Comparison of ENCODE assay signal across 16 cellular contexts in the genomic region with DNA sequence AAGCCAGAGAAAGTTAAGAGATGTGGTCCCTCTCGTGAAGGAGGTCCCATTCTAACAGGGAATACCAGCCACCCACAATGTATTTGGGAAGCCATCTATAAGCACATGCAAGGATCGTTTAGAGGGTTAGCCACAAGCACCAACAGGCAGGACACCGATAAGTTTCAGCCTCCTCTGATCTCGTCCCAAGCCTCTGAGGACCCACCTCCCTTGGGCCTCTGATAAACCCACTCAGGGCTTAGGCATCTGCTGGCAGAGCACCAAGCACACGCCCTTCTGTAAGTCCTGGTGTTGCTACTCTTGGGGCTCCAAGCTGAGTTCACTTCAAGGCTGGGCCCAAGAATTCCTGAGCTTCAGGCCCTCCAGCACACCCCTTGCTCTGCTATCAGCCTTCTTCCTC. TPM values are rescaled to one million over a fixed set of nuclear protein-coding genes. Genes with fewer than 3 reads are reported as not detected.
DNase-seq lines count a peak whose midpoint lies in the region; ATAC-seq and TF ChIP-seq lines count a peak whose summit lies in the region.
"Had no signal": no experiment of that assay in that cellular context is flagged by ENCODE, and none has a peak within 500 bp of the region (broad histone marks: within the 10 kb centered on the region; RNA-seq: fewer than 3 reads in every experiment).

No MANE protein-coding gene starts in this region.

- H3K4me3 ChIP-seq in BJ (ENCODE audit: low read depth, low read length) (no peak overlapping the region), IMR-90 (ENCODE audit: insufficient read depth, low read depth, low read length) (no peak overlapping the region), astrocyte of the cerebellum (ENCODE audit: low read depth, low read length) (no peak overlapping the region)
- H3K4me3 ChIP-seq: thyroid gland had no signal

- H4K20me1 ChIP-seq in IMR-90 (ENCODE audit: insufficient read depth, low read length): no peaks in the 10 kb centered on the region

- H3K27ac ChIP-seq in IMR-90 (ENCODE audit: insufficient read depth, low read length): no peak overlapping the region
- H3K27ac ChIP-seq: thyroid gland, WERI-Rb-1 had no signal

- H3K56ac ChIP-seq in IMR-90 (ENCODE audit: extremely low read depth, insufficient read depth, low read length): no peak overlapping the region

- peak overlapping the region; percentile 6 for H2AK9ac ChIP-seq in IMR-90 (replicated peaks; ENCODE audit: low read depth, low read length, poor library complexity)

- H2BK15ac ChIP-seq in IMR-90 (ENCODE audit: low read depth, low read length): no peak overlapping the region

- peak overlapping the region; percentile 25 for H2BK5ac ChIP-seq in IMR-90 (ENCODE audit: low read depth, low read length, poor library complexity, severe bottlenecking)

- H3K27me3 ChIP-seq in BJ (ENCODE audit: control insufficient read depth, insufficient read depth, low read length): no peaks in the 10 kb centered on the region
- no peaks in the 10 kb centered on the region for H3K27me3 ChIP-seq in IMR-90 (ENCODE audit: control insufficient read depth, insufficient read depth, low read length)
- H3K27me3 ChIP-seq: thyroid gland had no signal

- peak overlapping the region; percentile 64 for H2AFZ ChIP-seq in IMR-90 (replicated peaks; ENCODE audit: low read length, poor library complexity)

- no CpG with 5 or more reads among the region's 5 CpGs for whole genome bisulfite sequencing in IMR-90 (ENCODE audit: extremely low coverage in 2 of 2, insufficient read length in 1 of 2), 2 experiments

- H3K36me3 ChIP-seq in BJ (ENCODE audit: control insufficient read depth, insufficient read depth, low read length) (no peaks in the 10 kb centered on the region), IMR-90 (ENCODE audit: control insufficient read depth, insufficient read depth, low read length) (no peaks in the 10 kb centered on the region)
- H3K36me3 ChIP-seq: thyroid gland, WERI-Rb-1 had no signal

- peaks cover 4% of the 10 kb centered on the region; the same call in 1 of the 2 replicates for H3K4me1 ChIP-seq in IMR-90 (ENCODE audit: control insufficient read depth, insufficient read depth, low read length)

- dilution Hi-C loops in IMR-90 (cut with HindIII; ENCODE audit: low sequenced_read_pairs, unreplicated experiment): no loop called here

- no peak for TF ChIP-seq RAD21 in IMR-90 (IDR thresholded peaks at IDR 0.05; ENCODE audit: low read length)

- CTCF ChIA-PET in BJ (lab: Yijun Ruan, JAX): interaction anchor here (1.0 to 7.8 kb wide), 2 partner anchors 13 to 35 kb away, joined by 3 to 58 read pairs; a partner anchor contains a TSS
- CTCF ChIA-PET in IMR-90 (lab: Yijun Ruan, JAX): interaction anchor here (1.1 kb wide), 1 partner anchor 11 kb away, joined by 4 read pairs; no protein-coding TSS in a partner anchor

- H3K9me1 ChIP-seq in IMR-90 (ENCODE audit: insufficient read depth, low read length): peaks cover 21% of the 10 kb centered on the region

- intact Hi-C loops in IMR-90 (cut with micrococcal nuclease): no loop called here

- H4K91ac ChIP-seq in IMR-90 (ENCODE audit: insufficient read depth, low read depth, low read length): peak overlapping the region; percentile 62

- TF ChIP-seq POLR2A in IMR-90 (IDR thresholded peaks at IDR 0.05; ENCODE audit: low read depth, low read length): no peak

- H4K8ac ChIP-seq in IMR-90 (ENCODE audit: low read depth in 2 of 2, low read length in 2 of 2): peak overlapping the region in 1 of 2 experiments; percentile 71; a peak in 1 of 4 replicates

- ATAC-seq in IMR-90 (ENCODE audit: low read depth): peak; percentile 89
- ATAC-seq in GM19035 (IDR thresholded peaks at IDR 0.05; ENCODE audit: unreplicated experiment): no peak
- ATAC-seq in GM19455 (IDR thresholded peaks at IDR 0.05; ENCODE audit: unreplicated experiment): no peak

- peak overlapping the region; percentile 2; the same call in 1 of the 2 replicates for H3K4ac ChIP-seq in IMR-90 (ENCODE audit: low read depth, low read length)

- 0 out of 2 replicates have a peak overlapping the region, but pooled peaks have one; percentile 4 for H3K4me2 ChIP-seq in IMR-90 (ENCODE audit: low read depth, low read length)

- peak overlapping the region; percentile 8; the same call in 1 of the 2 replicates for H3K14ac ChIP-seq in IMR-90 (replicated peaks; ENCODE audit: low read depth, low read length)

- 0 out of 2 replicates have a peak overlapping the region, but pooled peaks have one; percentile 20 for H3K23ac ChIP-seq in IMR-90 (ENCODE audit: low read depth, low read length)

- no peak overlapping the region for H3K18ac ChIP-seq in IMR-90 (ENCODE audit: low read depth, low read length)

- no peak overlapping the region for H3K9ac ChIP-seq in IMR-90 (ENCODE audit: low read depth, low read length)

- no peaks in the 10 kb centered on the region for H3K9me3 ChIP-seq in IMR-90 (ENCODE audit: control insufficient read depth, insufficient read depth, low read length)
- H3K9me3 ChIP-seq: Caco-2, thyroid gland had no signal

- 0 out of 2 replicates have a peak overlapping the region, but pooled peaks have one; percentile 8 for H2BK120ac ChIP-seq in IMR-90 (ENCODE audit: low read depth, low read length)

- TF ChIP-seq CTCF in BJ (IDR thresholded peaks at IDR 0.05; ENCODE audit: insufficient read depth, low read depth, low read length) (no peak), IMR-90 (conservative IDR thresholded peaks at IDR 0.05; ENCODE audit: low read depth, low read length) (no peak), astrocyte of the cerebellum (IDR thresholded peaks at IDR 0.05; ENCODE audit: low read depth, low read length, missing control alignments) (no peak)

- BruUV-seq in IMR-90 (replicated peaks; lab: Mats Ljungman, UMichigan): no TSS peak

- DNase-seq in BJ (ENCODE audit: low read depth) (peak; percentile 24), IMR-90 (peak; percentile 85), astrocyte of the cerebellum (ENCODE audit: low read depth) (peak; percentile 23), kidney glomerular epithelial cell (lab: John Stamatoyannopoulos, UW) (peak; percentile 30), midbrain (lab: John Stamatoyannopoulos, UW) (no peak)
- no peak for DNase-seq in stimulated activated naive CD4-positive, alpha-beta T cell treated with Interleukin-2 at 50 U/mL for 16 hours (lab: John Stamatoyannopoulos, UW)
- DNase-seq: activated T-cell treated with anti-CD3 and anti-CD28 coated beads, Interleukin-2, amount 50 U/mL, for 48 hours; Caco-2; central memory CD4-positive, alpha-beta T cell; NCI-H1930; thyroid gland; WERI-Rb-1 had no signal

- peaks cover 3 to 21% of the 10 kb centered on the region in 2 experiments; a peak in 1 of 4 replicates for H3K79me1 ChIP-seq in IMR-90 (ENCODE audit: low read depth in 1 of 2, low read length in 2 of 2)

- no peak overlapping the region for H4K5ac ChIP-seq in IMR-90 (ENCODE audit: low read depth, low read length)

- POLR2A ChIA-PET in BJ (lab: Charles Lee) (interaction anchor here (1.0 kb wide), 1 partner anchor 35 kb away, joined by 5 read pairs; a partner anchor contains a TSS), IMR-90 (lab: Charles Lee; ENCODE audit: unreplicated experiment) (no interaction called here)

- H2AK5ac ChIP-seq in IMR-90 (ENCODE audit: low read depth, low read length): peak overlapping the region; percentile 56; the same call in 1 of the 2 replicates

- no peak overlapping the region for H2BK20ac ChIP-seq in IMR-90 (ENCODE audit: low read depth, low read length)

- in situ Hi-C loops in IMR-90 (cut with MboI; ENCODE audit: low sequenced_read_pairs): no loop called here
- in situ Hi-C loops in astrocyte of the cerebellum (cut with HindIII; ENCODE audit: low sequenced_read_pairs): no loop called here

TF ChIP-seq in IMR-90, 13 proteins besides CTCF, POLR2A, EP300 and RAD21 (continues in another document):
- TF ChIP-seq BHLHE40 (IDR thresholded peaks at IDR 0.05; ENCODE audit: low read depth, low read length) (no peak), CEBPB (IDR thresholded peaks at IDR 0.05; ENCODE audit: low read depth, low read length) (no peak), MXI1 (IDR thresholded peaks at IDR 0.05; ENCODE audit: borderline replicate concordance, low read depth, low read length) (no peak), SMC3 (IDR thresholded peaks at IDR 0.05; ENCODE audit: low read depth, low read length) (no peak)
- TF ChIP-seq, protein P1, sequence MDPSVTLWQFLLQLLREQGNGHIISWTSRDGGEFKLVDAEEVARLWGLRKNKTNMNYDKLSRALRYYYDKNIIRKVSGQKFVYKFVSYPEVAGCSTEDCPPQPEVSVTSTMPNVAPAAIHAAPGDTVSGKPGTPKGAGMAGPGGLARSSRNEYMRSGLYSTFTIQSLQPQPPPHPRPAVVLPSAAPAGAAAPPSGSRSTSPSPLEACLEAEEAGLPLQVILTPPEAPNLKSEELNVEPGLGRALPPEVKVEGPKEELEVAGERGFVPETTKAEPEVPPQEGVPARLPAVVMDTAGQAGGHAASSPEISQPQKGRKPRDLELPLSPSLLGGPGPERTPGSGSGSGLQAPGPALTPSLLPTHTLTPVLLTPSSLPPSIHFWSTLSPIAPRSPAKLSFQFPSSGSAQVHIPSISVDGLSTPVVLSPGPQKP (IDR thresholded peaks at IDR 0.05; ENCODE audit: borderline replicate concordance, low read depth, low read length): no peak

RNA-seq across cellular contexts. Expression of a gene that starts 5.4 kb away (rescaled TPM):
- polyA plus RNA-seq in BJ (2011; rRNA removed) (15.9 and 19.6 TPM in 2 replicates), IMR-90 (2012; rRNA removed) (13.6 and 13.9 TPM in 2 replicates)
- polyA minus RNA-seq in BJ (2011; rRNA and poly(A)+ RNA removed): 20.8 and 38.8 TPM in 2 replicates
- 32.5 and 34.1 TPM in 2 replicates for total RNA-seq in IMR-90 (2012; rRNA removed)
- 11.0 and 37.1 TPM in 2 replicates for polyA plus RNA-seq in IMR-90 (2012; cell fraction: cytosol; rRNA removed)
- 5.8 and 9.0 TPM in 2 replicates for polyA plus RNA-seq in IMR-90 (2012; cell fraction: nucleus; rRNA removed; ENCODE audit: low replicate concordance)

RNA-seq across cellular contexts. Expression of a gene that starts 21.7 kb away (rescaled TPM):
- polyA plus RNA-seq in BJ (2011; rRNA removed) (not detected in 2 replicates), IMR-90 (2012; rRNA removed) (not detected in 2 replicates)
- not detected in 2 replicates for polyA minus RNA-seq in BJ (2011; rRNA and poly(A)+ RNA removed)
- not detected in 2 replicates for total RNA-seq in IMR-90 (2012; rRNA removed)
- polyA plus RNA-seq in IMR-90 (2012; cell fraction: cytosol; rRNA removed): not detected in 2 replicates
- polyA plus RNA-seq in IMR-90 (2012; cell fraction: nucleus; rRNA removed; ENCODE audit: low replicate concordance): not detected in 2 replicates
- total RNA-seq: glomerular endothelial cell, lung microvascular endothelial cell had no signal

RNA-seq across cellular contexts. Expression of a gene that starts 35.0 kb away (rescaled TPM):
- polyA plus RNA-seq in BJ (2011; rRNA removed) (76.6 and 98.1 TPM in 2 replicates), IMR-90 (2012; rRNA removed) (138 and 153 TPM in 2 replicates)
- 38.6 and 66.7 TPM in 2 replicates for polyA minus RNA-seq in BJ (2011; rRNA and poly(A)+ RNA removed)
- 56.7 and 75.3 TPM in 2 replicates for total RNA-seq in IMR-90 (2012; rRNA removed)
- 46.3 and 96.7 TPM in 2 replicates for polyA plus RNA-seq in IMR-90 (2012; cell fraction: cytosol; rRNA removed)
- polyA plus RNA-seq in IMR-90 (2012; cell fraction: nucleus; rRNA removed; ENCODE audit: low replicate concordance): 1,289 and 1,731 TPM in 2 replicates

RNA-seq across cellular contexts. Expression of a gene that starts 39.9 kb away (rescaled TPM):
- 4.0 and 5.9 TPM in 2 replicates for polyA plus RNA-seq in BJ (2011; rRNA removed)
- polyA minus RNA-seq in BJ (2011; rRNA and poly(A)+ RNA removed): 1.8 and 5.4 TPM in 2 replicates
- total RNA-seq in IMR-90 (2012; rRNA removed): 0.72 and 1.4 TPM in 2 replicates
- polyA plus RNA-seq in IMR-90 (2012; rRNA removed): 13.8 and 14.0 TPM in 2 replicates
- polyA plus RNA-seq in IMR-90 (2012; cell fraction: cytosol; rRNA removed): 7.4 and 17.7 TPM in 2 replicates
- 23.1 and 23.5 TPM in 2 replicates for polyA plus RNA-seq in IMR-90 (2012; cell fraction: nucleus; rRNA removed; ENCODE audit: low replicate concordance)

Comparison
In these comparisons a context has a peak if more than half of its experiments do, and no peak if none do; other contexts are left out.
1. DNase-seq: peak in BJ (single experiment), IMR-90 (single experiment), astrocyte of the cerebellum (single experiment) and kidney glomerular epithelial cell (single experiment); none in stimulated activated naive CD4-positive, alpha-beta T cell treated with Interleukin-2 at 50 U/mL for 16 hours (single experiment) and midbrain (single experiment).